In the genomic region with DNA sequence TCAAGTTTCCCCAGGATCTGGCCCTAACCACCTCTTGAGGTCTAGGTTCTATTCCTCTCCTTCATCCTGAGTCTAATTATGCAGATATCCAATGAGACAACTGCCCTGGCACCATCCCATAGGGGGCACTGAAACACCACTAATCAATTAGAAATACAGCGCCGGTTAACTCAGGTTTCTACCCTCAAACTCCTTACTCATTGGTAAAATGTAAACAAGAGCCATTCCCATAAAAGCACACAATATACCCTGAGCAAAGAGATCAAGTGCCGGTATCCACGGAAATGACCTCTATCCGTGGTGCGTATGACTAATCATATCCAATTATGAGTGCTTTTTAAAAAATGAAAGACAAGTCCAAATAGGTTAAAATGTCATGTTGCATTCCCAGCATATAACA, we compare ENCODE assay signal across 1 cellular context.
TF ChIP-seq lines count a peak whose summit lies in the region.

No MANE protein-coding gene starts in this region.

TF ChIP-seq in HEK293, 187 proteins besides CTCF, POLR2A, EP300 and RAD21 (continued from another document and continues in another):
- no peak for TF ChIP-seq ZFHX2 (tag by site-specific recombination; conservative IDR thresholded peaks at IDR 0.05)
- no peak for TF ChIP-seq KLF1 (tag by site-specific recombination; IDR thresholded peaks at IDR 0.05)
- TF ChIP-seq ZNF623 (tag by site-specific recombination; IDR thresholded peaks at IDR 0.05) = no peak
- TF ChIP-seq ZNF76 (tag by site-specific recombination; IDR thresholded peaks at IDR 0.05; ENCODE audit: borderline replicate concordance, low read depth) = no peak
- TF ChIP-seq ZNF37A (tag by site-specific recombination; IDR thresholded peaks at IDR 0.05) = no peak
- TF ChIP-seq ZNF341 (tag by site-specific recombination; IDR thresholded peaks at IDR 0.05; ENCODE audit: low read depth) = no peak
- TF ChIP-seq ZNF2 (tag by site-specific recombination; IDR thresholded peaks at IDR 0.05) = 0 out of 2 replicates have a peak, but pooled peaks have one; percentile 24
- TF ChIP-seq ZNF148 (tag by site-specific recombination; IDR thresholded peaks at IDR 0.05; ENCODE audit: borderline replicate concordance) = no peak
- TF ChIP-seq ZBTB17 (tag by site-specific recombination; IDR thresholded peaks at IDR 0.05) = peak; percentile 68
- no peak for TF ChIP-seq RBAK (tag by site-specific recombination; IDR thresholded peaks at IDR 0.05)
- no peak for TF ChIP-seq ZNF791 (tag by site-specific recombination; IDR thresholded peaks at IDR 0.05)
- no peak for TF ChIP-seq GFI1B (tag by site-specific recombination; IDR thresholded peaks at IDR 0.05)
- TF ChIP-seq, protein P1, sequence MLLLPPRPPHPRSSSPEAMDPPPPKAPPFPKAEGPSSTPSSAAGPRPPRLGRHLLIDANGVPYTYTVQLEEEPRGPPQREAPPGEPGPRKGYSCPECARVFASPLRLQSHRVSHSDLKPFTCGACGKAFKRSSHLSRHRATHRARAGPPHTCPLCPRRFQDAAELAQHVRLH (tag by site-specific recombination; IDR thresholded peaks at IDR 0.05) = peak; percentile 57; the same call in 1 of the 2 replicates
- no peak for TF ChIP-seq ZNF248 (tag by site-specific recombination; IDR thresholded peaks at IDR 0.05)
- no peak for TF ChIP-seq ZNF843 (tag by site-specific recombination; IDR thresholded peaks at IDR 0.05)
- no peak for TF ChIP-seq SP2 (tag by site-specific recombination; IDR thresholded peaks at IDR 0.05)
- no peak for TF ChIP-seq ZNF558 (tag by site-specific recombination; IDR thresholded peaks at IDR 0.05)
- TF ChIP-seq ZNF768 (tag by site-specific recombination; IDR thresholded peaks at IDR 0.05) = no peak
- no peak for TF ChIP-seq ZNF394 (tag by site-specific recombination; IDR thresholded peaks at IDR 0.05; ENCODE audit: borderline replicate concordance)
- TF ChIP-seq IKZF3 (tag by site-specific recombination; IDR thresholded peaks at IDR 0.05) = no peak
- TF ChIP-seq ZNF292 (tag by site-specific recombination; IDR thresholded peaks at IDR 0.05; ENCODE audit: borderline replicate concordance, low read depth) = no peak
- TF ChIP-seq YY2 (tag by site-specific recombination; IDR thresholded peaks at IDR 0.05) = no peak
- TF ChIP-seq PRDM2 (tag by site-specific recombination; IDR thresholded peaks at IDR 0.05; ENCODE audit: borderline replicate concordance) = no peak
- TF ChIP-seq SP7 (tag by site-specific recombination; IDR thresholded peaks at IDR 0.05) = peak; percentile 50; the same call in 1 of the 2 replicates
- no peak for TF ChIP-seq ZNF274 (IDR thresholded peaks at IDR 0.05; ENCODE audit: low read length)
- TF ChIP-seq ZNF274 (tag by site-specific recombination; IDR thresholded peaks at IDR 0.05; ENCODE audit: borderline replicate concordance) = no peak
- 0 out of 2 replicates have a peak, but pooled peaks have one; percentile 32 for TF ChIP-seq ZNF629 (tag by site-specific recombination; IDR thresholded peaks at IDR 0.05)
- no peak for TF ChIP-seq PRDM1 (tag by site-specific recombination; IDR thresholded peaks at IDR 0.05)
- TF ChIP-seq ZNF670 (tag by site-specific recombination; IDR thresholded peaks at IDR 0.05; ENCODE audit: low read depth) = no peak
- TF ChIP-seq ZNF518A (tag by site-specific recombination; conservative IDR thresholded peaks at IDR 0.05; ENCODE audit: low read depth) = 0 out of 2 replicates have a peak, but pooled peaks have one; percentile 17
- no peak for TF ChIP-seq ATF2 (tag by site-specific recombination; IDR thresholded peaks at IDR 0.05; ENCODE audit: low read depth)
- peak; percentile 82 for TF ChIP-seq ZNF654 (tag by site-specific recombination; IDR thresholded peaks at IDR 0.05; ENCODE audit: low read depth)
- no peak for TF ChIP-seq ZBTB21 (tag by site-specific recombination; IDR thresholded peaks at IDR 0.05)
- TF ChIP-seq ZNF449 (tag by site-specific recombination; IDR thresholded peaks at IDR 0.05) = no peak
- no peak for TF ChIP-seq ZNF24 (tag by site-specific recombination; IDR thresholded peaks at IDR 0.05)
- TF ChIP-seq ZNF335 (tag by site-specific recombination; conservative IDR thresholded peaks at IDR 0.05) = no peak
- TF ChIP-seq ZNF529 (tag by site-specific recombination; IDR thresholded peaks at IDR 0.05; ENCODE audit: insufficient replicate concordance) = no peak
- no peak for TF ChIP-seq ZNF133 (tag by site-specific recombination; IDR thresholded peaks at IDR 0.05)
- TF ChIP-seq REPIN1 (tag by site-specific recombination; IDR thresholded peaks at IDR 0.05; ENCODE audit: low read depth) = no peak
- TF ChIP-seq ZNF645 (tag by site-specific recombination; IDR thresholded peaks at IDR 0.05) = no peak
- no peak for TF ChIP-seq PBX3 (CRISPR knock-in tag; IDR thresholded peaks at IDR 0.05)
- 0 out of 2 replicates have a peak, but pooled peaks have one; percentile 22 for TF ChIP-seq ZNF391 (tag by site-specific recombination; IDR thresholded peaks at IDR 0.05; ENCODE audit: borderline replicate concordance, low read depth)
- TF ChIP-seq ZSCAN30 (tag by site-specific recombination; IDR thresholded peaks at IDR 0.05) = 0 out of 2 replicates have a peak, but pooled peaks have one; percentile 19
